ENCODE assay signal across 34 cellular contexts in the genomic region with DNA sequence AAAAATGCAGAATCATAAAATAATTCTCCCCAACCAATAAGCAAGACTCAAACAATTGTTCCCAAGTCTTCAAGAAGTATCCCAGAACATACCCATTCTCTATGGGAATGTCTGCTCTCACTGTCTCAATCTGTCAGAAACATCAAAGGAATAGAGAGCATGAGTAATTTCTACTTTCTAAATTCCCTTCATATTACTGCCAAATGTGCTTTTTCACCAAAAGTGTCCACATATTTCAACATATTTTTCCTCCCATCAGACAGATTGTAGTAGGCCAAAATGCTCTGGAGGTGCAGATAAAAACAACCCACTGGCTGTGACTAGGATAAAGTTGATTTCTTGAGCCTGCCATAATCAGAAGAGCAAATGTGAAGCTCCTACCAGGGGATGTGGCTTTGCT.
"Had no signal": no experiment of that assay in that cellular context is flagged by ENCODE, and none has a peak within 500 bp of the region (broad histone marks: within the 10 kb centered on the region; RNA-seq: fewer than 3 reads in every experiment).

No MANE protein-coding gene starts in this region.

- H3K36me3 ChIP-seq: adrenal gland, ascending aorta, brain microvascular endothelial cell, esophagus muscularis mucosa, gastroesophageal sphincter, heart right ventricle, WERI-Rb-1 had no signal

- H3K27me3 Mint-ChIP-seq: activated B cell treated with CpG ODN at 0.5 μM for 24 hours; activated CD4-positive, alpha-beta memory T cell treated with anti-CD3 and anti-CD28 coated beads for 36 hours; activated CD8-positive, alpha-beta memory T cell treated with anti-CD3 and anti-CD28 coated beads, Interleukin-2, amount 10 ng/mL, durations not matched to agents 7 days and 5 days; activated naive CD4-positive, alpha-beta T cell treated with anti-CD3 and anti-CD28 coated beads, Interleukin-2, amount 50 U/mL, for 24 hours; activated naive CD8-positive, alpha-beta T cell treated with anti-CD3 and anti-CD28 coated beads for 36 hours; activated naive CD8-positive, alpha-beta T cell treated with anti-CD3 and anti-CD28 coated beads, Interleukin-2, amount 50 U/mL, for 24 hours; central memory CD8-positive, alpha-beta T cell; dendritic cell treated with granulocyte-macrophage colony-stimulating factor and Interleukin-4, amounts not matched to agents 40 ng/mL and 50 ng/mL, for 4 days; effector memory CD8-positive, alpha-beta T cell; T-helper 17 cell had no signal

- DNase-seq: activated B cell treated with CpG ODN at 0.5 μM for 24 hours; activated CD4-positive, alpha-beta memory T cell treated with anti-CD3 and anti-CD28 coated beads for 36 hours; activated CD4-positive, alpha-beta T cell treated with anti-CD3 and anti-CD28 coated beads for 48 hours; activated CD8-positive, alpha-beta memory T cell treated with anti-CD3 and anti-CD28 coated beads, Interleukin-2, amount 10 ng/mL, durations not matched to agents 7 days and 5 days; activated CD8-positive, alpha-beta memory T cell treated with anti-CD3 and anti-CD28 coated beads, Interleukin-2, amount 50 U/mL, for 4 hours; activated CD8-positive, alpha-beta T cell treated with anti-CD3 and anti-CD28 coated beads, Interleukin-2, amount 10 ng/mL, durations not matched to agents 7 days and 5 days; activated effector memory CD4-positive, alpha-beta T cell treated with anti-CD3 and anti-CD28 coated beads, Interleukin-2, amount 50 U/mL, for 16 hours; activated naive CD4-positive, alpha-beta T cell treated with anti-CD3 and anti-CD28 coated beads for 36 hours; activated naive CD8-positive, alpha-beta T cell treated with anti-CD3 and anti-CD28 coated beads for 36 hours; activated naive CD8-positive, alpha-beta T cell treated with anti-CD3 and anti-CD28 coated beads, Interleukin-2, amount 50 U/mL, for 24 hours; activated T-cell treated with anti-CD3 and anti-CD28 coated beads, Interleukin-2, amount 50 U/mL, for 1 hour; activated T-cell treated with anti-CD3 and anti-CD28 coated beads, Interleukin-2, amount 50 U/mL, for 48 hours; adrenal gland; brain microvascular endothelial cell; dorsolateral prefrontal cortex; effector memory CD8-positive, alpha-beta T cell; erythroblast; foreskin melanocyte; heart right ventricle; T-helper 1 cell; T-helper 17 cell; T1000; WERI-Rb-1 had no signal

- FAIRE-seq: bronchial epithelial cell had no signal

- H3K4me1 Mint-ChIP-seq: activated B cell treated with CpG ODN at 0.5 μM for 24 hours; activated CD8-positive, alpha-beta memory T cell treated with anti-CD3 and anti-CD28 coated beads, Interleukin-2, amount 10 ng/mL, durations not matched to agents 7 days and 5 days; activated naive CD4-positive, alpha-beta T cell treated with anti-CD3 and anti-CD28 coated beads, Interleukin-2, amount 50 U/mL, for 24 hours; activated naive CD8-positive, alpha-beta T cell treated with anti-CD3 and anti-CD28 coated beads for 36 hours; activated naive CD8-positive, alpha-beta T cell treated with anti-CD3 and anti-CD28 coated beads, Interleukin-2, amount 50 U/mL, for 24 hours; central memory CD8-positive, alpha-beta T cell; T-helper 17 cell had no signal

- H3K27ac Mint-ChIP-seq: activated B cell treated with CpG ODN at 0.5 μM for 24 hours; activated CD4-positive, alpha-beta memory T cell treated with anti-CD3 and anti-CD28 coated beads for 36 hours; activated CD8-positive, alpha-beta memory T cell treated with anti-CD3 and anti-CD28 coated beads, Interleukin-2, amount 10 ng/mL, durations not matched to agents 7 days and 5 days; activated CD8-positive, alpha-beta T cell treated with anti-CD3 and anti-CD28 coated beads, Interleukin-2, amount 10 ng/mL, durations not matched to agents 7 days and 5 days; activated naive CD4-positive, alpha-beta T cell treated with anti-CD3 and anti-CD28 coated beads for 36 hours; activated naive CD4-positive, alpha-beta T cell treated with anti-CD3 and anti-CD28 coated beads, Interleukin-2, amount 50 U/mL, for 24 hours; activated naive CD8-positive, alpha-beta T cell treated with anti-CD3 and anti-CD28 coated beads for 36 hours; activated naive CD8-positive, alpha-beta T cell treated with anti-CD3 and anti-CD28 coated beads, Interleukin-2, amount 50 U/mL, for 24 hours; activated T-helper 1 cell treated with anti-CD3 and anti-CD28 coated beads, Interleukin-12 subunit alpha, Interleukin-12 subunit beta, Interleukin-2, Interleukin-4 antibody, amounts not matched to agents 30 ng/mL and 10 ng/mL and 1 ng/mL, durations not matched to agents 14 hours and 24 hours and 36 hours; activated T-helper 2 cell treated with anti-CD3 and anti-CD28 coated beads, Interferon-gamma antibody, Interleukin-2, Interleukin-4, amounts not matched to agents 10 μg/mL and 5 μg/mL and 100 μg/mL, durations not matched to agents 14 hours and 24 hours and 36 hours; dendritic cell treated with granulocyte-macrophage colony-stimulating factor and Interleukin-4, amounts not matched to agents 40 ng/mL and 50 ng/mL, for 4 days; effector memory CD8-positive, alpha-beta T cell; T-helper 17 cell; T-helper 2 cell treated with Interferon-gamma antibody and Interleukin-4, amounts not matched to agents 5 μg/mL and 100 μg/mL, for 36 hours had no signal

- H3K27ac ChIP-seq: adrenal gland, ascending aorta, brain microvascular endothelial cell, coronary artery, dorsolateral prefrontal cortex, esophagus muscularis mucosa, gastroesophageal sphincter, heart right ventricle, WERI-Rb-1 had no signal

- H3K4me1 ChIP-seq: adrenal gland, ascending aorta, esophagus muscularis mucosa, gastroesophageal sphincter, heart right ventricle had no signal

- H3K36me3 Mint-ChIP-seq: activated CD4-positive, alpha-beta memory T cell treated with anti-CD3 and anti-CD28 coated beads for 36 hours; activated CD8-positive, alpha-beta memory T cell treated with anti-CD3 and anti-CD28 coated beads, Interleukin-2, amount 10 ng/mL, durations not matched to agents 7 days and 5 days; activated naive CD4-positive, alpha-beta T cell treated with anti-CD3 and anti-CD28 coated beads, Interleukin-2, amount 50 U/mL, for 24 hours; activated naive CD8-positive, alpha-beta T cell treated with anti-CD3 and anti-CD28 coated beads for 36 hours had no signal

- H3K27me3 ChIP-seq: adrenal gland, ascending aorta, brain microvascular endothelial cell, dorsolateral prefrontal cortex, esophagus muscularis mucosa, gastroesophageal sphincter, heart right ventricle had no signal

- H3K4me3 ChIP-seq: adrenal gland, ascending aorta, coronary artery, dorsolateral prefrontal cortex, esophagus muscularis mucosa, gastroesophageal sphincter, heart right ventricle had no signal

- H3K9me3 ChIP-seq: adrenal gland, ascending aorta, esophagus muscularis mucosa, gastroesophageal sphincter had no signal

- H3K9me3 Mint-ChIP-seq: activated B cell treated with CpG ODN at 0.5 μM for 24 hours; activated CD4-positive, alpha-beta memory T cell treated with anti-CD3 and anti-CD28 coated beads for 36 hours; activated naive CD4-positive, alpha-beta T cell treated with anti-CD3 and anti-CD28 coated beads, Interleukin-2, amount 50 U/mL, for 24 hours; activated naive CD8-positive, alpha-beta T cell treated with anti-CD3 and anti-CD28 coated beads for 36 hours; activated naive CD8-positive, alpha-beta T cell treated with anti-CD3 and anti-CD28 coated beads, Interleukin-2, amount 50 U/mL, for 24 hours; activated T-helper 1 cell treated with anti-CD3 and anti-CD28 coated beads, Interleukin-12 subunit alpha, Interleukin-12 subunit beta, Interleukin-2, Interleukin-4 antibody, amounts not matched to agents 30 ng/mL and 10 ng/mL and 1 ng/mL, durations not matched to agents 14 hours and 24 hours and 36 hours; dendritic cell treated with granulocyte-macrophage colony-stimulating factor and Interleukin-4, amounts not matched to agents 40 ng/mL and 50 ng/mL, for 4 days; T-helper 2 cell treated with Interferon-gamma antibody and Interleukin-4, amounts not matched to agents 5 μg/mL and 100 μg/mL, for 36 hours had no signal

- H3K4me3 Mint-ChIP-seq: activated B cell treated with CpG ODN at 0.5 μM for 24 hours; activated CD4-positive, alpha-beta memory T cell treated with anti-CD3 and anti-CD28 coated beads for 36 hours; activated CD8-positive, alpha-beta memory T cell treated with anti-CD3 and anti-CD28 coated beads, Interleukin-2, amount 10 ng/mL, durations not matched to agents 7 days and 5 days; activated CD8-positive, alpha-beta T cell treated with anti-CD3 and anti-CD28 coated beads, Interleukin-2, amount 10 ng/mL, durations not matched to agents 7 days and 5 days; activated naive CD4-positive, alpha-beta T cell treated with anti-CD3 and anti-CD28 coated beads for 36 hours; activated naive CD4-positive, alpha-beta T cell treated with anti-CD3 and anti-CD28 coated beads, Interleukin-2, amount 50 U/mL, for 24 hours; activated naive CD8-positive, alpha-beta T cell treated with anti-CD3 and anti-CD28 coated beads for 36 hours; activated naive CD8-positive, alpha-beta T cell treated with anti-CD3 and anti-CD28 coated beads, Interleukin-2, amount 50 U/mL, for 24 hours; activated T-helper 1 cell treated with anti-CD3 and anti-CD28 coated beads, Interleukin-12 subunit alpha, Interleukin-12 subunit beta, Interleukin-2, Interleukin-4 antibody, amounts not matched to agents 30 ng/mL and 10 ng/mL and 1 ng/mL, durations not matched to agents 14 hours and 24 hours and 36 hours; central memory CD8-positive, alpha-beta T cell; dendritic cell treated with granulocyte-macrophage colony-stimulating factor and Interleukin-4, amounts not matched to agents 40 ng/mL and 50 ng/mL, for 4 days; effector memory CD8-positive, alpha-beta T cell; T-helper 17 cell; T-helper 2 cell treated with Interferon-gamma antibody and Interleukin-4, amounts not matched to agents 5 μg/mL and 100 μg/mL, for 36 hours had no signal
